Comparison of ENCODE assay signal across 9 cellular contexts in genomic region chr14:36604757-36605505, GRCh38.
DNase-seq lines count a peak whose midpoint lies in the region; ATAC-seq and TF ChIP-seq lines count a peak whose summit lies in the region.
"Had no signal": no experiment of that assay in that cellular context is flagged by ENCODE, and none has a peak within 500 bp of the region (broad histone marks: within the 10 kb centered on the region; RNA-seq: fewer than 3 reads in every experiment).

No MANE protein-coding gene starts in this region.

- TF ChIP-seq CTCF in GM13977 (IDR thresholded peaks at IDR 0.05; ENCODE audit: extremely low read depth, insufficient read depth, missing control alignments) (peak; percentile 81), SU-DHL-6 (IDR thresholded peaks at IDR 0.05; ENCODE audit: insufficient read depth, low read length, poor library complexity, severe bottlenecking) (peak; percentile 61), nephron (IDR thresholded peaks at IDR 0.05; ENCODE audit: unreplicated experiment in 3 of 3) (peak; percentile 76 to 85 (median 81))

- no peaks in the 10 kb centered on the region for H3K9me2 ChIP-seq in SU-DHL-6 (replicated peaks; ENCODE audit: insufficient read depth, low read length)

- no peaks in the 10 kb centered on the region for H3K4me1 Mint-ChIP-seq in nephron
- H3K4me1 Mint-ChIP-seq: naive B cell had no signal

- no peak overlapping the region for H3K27ac ChIP-seq in SU-DHL-6 (ENCODE audit: low read depth, low read length)
- H3K27ac ChIP-seq in effector memory CD4-positive, alpha-beta T cell (ENCODE audit: insufficient read depth, low read length, poor library complexity, severe bottlenecking): no peak overlapping the region

- no peaks in the 10 kb centered on the region for H3K36me3 Mint-ChIP-seq in nephron (ENCODE audit: low read depth)
- H3K36me3 Mint-ChIP-seq: naive B cell had no signal

- no peaks in the 10 kb centered on the region for H3K79me2 ChIP-seq in SU-DHL-6 (ENCODE audit: insufficient read depth, low read length)

- no peak overlapping the region for H3K27ac Mint-ChIP-seq in nephron
- H3K27ac Mint-ChIP-seq: naive B cell had no signal

- no peak overlapping the region for H2AFZ ChIP-seq in SU-DHL-6 (ENCODE audit: low read depth, low read length, severe bottlenecking)

- no peaks in the 10 kb centered on the region for H3K36me3 ChIP-seq in SU-DHL-6 (ENCODE audit: low read length)
- H3K36me3 ChIP-seq in effector memory CD4-positive, alpha-beta T cell (ENCODE audit: control insufficient read depth, insufficient read depth, low read length): no peaks in the 10 kb centered on the region

- TF ChIP-seq POLR2A in erythroblast (IDR thresholded peaks at IDR 0.05; ENCODE audit: low read length): no peak

- H3K4me3 ChIP-seq in SU-DHL-6 (ENCODE audit: insufficient read depth, low read length, poor library complexity, severe bottlenecking): no peak overlapping the region
- no peak overlapping the region for H3K4me3 ChIP-seq in effector memory CD4-positive, alpha-beta T cell (ENCODE audit: insufficient read depth, low read depth, low read length, poor library complexity, severe bottlenecking)

- peaks cover 2% of the 10 kb centered on the region for H3K9me3 Mint-ChIP-seq in nephron

- H3K9me3 ChIP-seq in SU-DHL-6 (ENCODE audit: insufficient read depth, low read length): no peaks in the 10 kb centered on the region
- H3K9me3 ChIP-seq in effector memory CD4-positive, alpha-beta T cell (ENCODE audit: control insufficient read depth, low read length): no peaks in the 10 kb centered on the region

- H3K27me3 Mint-ChIP-seq in nephron (ENCODE audit: low read depth): peaks cover 53% of the 10 kb centered on the region

- ATAC-seq in HG03025 (IDR thresholded peaks at IDR 0.05; ENCODE audit: low FRiP score, unreplicated experiment): peak; percentile 49

- H3K9ac ChIP-seq in SU-DHL-6 (ENCODE audit: low read length): no peak overlapping the region

- no peaks in the 10 kb centered on the region for H3K27me3 ChIP-seq in SU-DHL-6 (ENCODE audit: low read length)
- no peaks in the 10 kb centered on the region for H3K27me3 ChIP-seq in effector memory CD4-positive, alpha-beta T cell (replicated peaks; ENCODE audit: control insufficient read depth, insufficient read depth, low read length, poor library complexity, severe bottlenecking)

- DNase-seq in AG20443 (ENCODE audit: low spot score) (peak; percentile 80), GM13977 (ENCODE audit: low spot score) (peak; percentile 54), NCI-H187 (lab: John Stamatoyannopoulos, UW) (peak; percentile 88 to 90), erythroblast (lab: John Stamatoyannopoulos, UW) (peak; percentile 63 to 80)
- DNase-seq in effector memory CD4-positive, alpha-beta T cell: no peak
- DNase-seq: naive B cell had no signal

- H4K20me1 ChIP-seq in SU-DHL-6 (ENCODE audit: low read depth, low read length): no peaks in the 10 kb centered on the region

- H3K4me2 ChIP-seq in SU-DHL-6 (ENCODE audit: low read depth, low read length, poor library complexity, severe bottlenecking): no peak overlapping the region

- H3K4me3 Mint-ChIP-seq in nephron: no peak overlapping the region
- H3K4me3 Mint-ChIP-seq: naive B cell had no signal

- H3F3A ChIP-seq in SU-DHL-6 (ENCODE audit: insufficient read depth): no peaks in the 10 kb centered on the region

- in situ Hi-C loops in GM13977 (cut with MboI; ENCODE audit: low pct_unique_long_range_greater_than_20kb, low sequenced_read_pairs, unreplicated experiment): no loop called here

- H3K4me1 ChIP-seq in effector memory CD4-positive, alpha-beta T cell (ENCODE audit: control insufficient read depth, insufficient read depth, low read length, poor library complexity, severe bottlenecking): no peaks in the 10 kb centered on the region

Comparison
In these comparisons a context has a peak if more than half of its experiments do, and no peak if none do; other contexts are left out.
1. DNase-seq: peak in AG20443 (single experiment), GM13977 (single experiment), NCI-H187 (2 of 2) and erythroblast (2 of 2); none in effector memory CD4-positive, alpha-beta T cell (0 of 3).
2. Peak in every context shown above with its lines, with median percentiles within 50 percentile points of each other: CTCF ChIP-seq.